Comparison of ENCODE assay signal across 1 cellular context in the genomic region with DNA sequence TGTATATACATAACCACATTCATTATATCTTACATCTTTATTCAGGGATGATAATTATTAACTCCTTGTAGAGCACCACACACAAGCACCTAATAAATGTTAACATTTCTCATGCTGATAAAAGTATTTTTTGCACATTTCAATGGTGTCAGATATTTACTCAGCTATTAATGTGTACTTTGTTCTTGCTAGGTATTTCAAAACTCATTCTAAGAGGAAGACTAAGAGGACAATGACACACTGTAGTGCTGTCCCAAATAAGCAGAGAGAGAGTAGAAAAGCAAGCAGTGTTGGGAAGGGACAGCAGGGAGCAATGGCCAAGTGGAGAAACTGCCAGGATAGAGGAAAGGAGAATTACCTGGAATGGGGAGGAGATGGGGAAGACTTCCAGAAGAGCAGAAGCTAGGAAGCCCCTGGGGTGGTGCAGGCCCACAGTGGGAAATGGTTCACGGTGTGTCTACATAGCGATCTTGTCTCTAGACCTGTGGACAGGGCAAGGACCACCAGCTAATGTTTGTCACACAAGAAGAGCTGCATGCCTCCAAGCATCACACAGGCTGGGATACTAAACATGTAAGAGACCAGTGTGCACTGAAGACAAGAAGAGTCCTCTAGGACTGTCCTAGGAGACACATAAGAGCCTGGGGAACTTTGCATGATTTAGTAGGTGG.
TF ChIP-seq lines count a peak whose summit lies in the region.

No MANE protein-coding gene starts in this region.

TF ChIP-seq in HepG2, 621 proteins besides CTCF, POLR2A, EP300 and RAD21 (continued from another document and continues in another):
- TF ChIP-seq, protein P1, sequence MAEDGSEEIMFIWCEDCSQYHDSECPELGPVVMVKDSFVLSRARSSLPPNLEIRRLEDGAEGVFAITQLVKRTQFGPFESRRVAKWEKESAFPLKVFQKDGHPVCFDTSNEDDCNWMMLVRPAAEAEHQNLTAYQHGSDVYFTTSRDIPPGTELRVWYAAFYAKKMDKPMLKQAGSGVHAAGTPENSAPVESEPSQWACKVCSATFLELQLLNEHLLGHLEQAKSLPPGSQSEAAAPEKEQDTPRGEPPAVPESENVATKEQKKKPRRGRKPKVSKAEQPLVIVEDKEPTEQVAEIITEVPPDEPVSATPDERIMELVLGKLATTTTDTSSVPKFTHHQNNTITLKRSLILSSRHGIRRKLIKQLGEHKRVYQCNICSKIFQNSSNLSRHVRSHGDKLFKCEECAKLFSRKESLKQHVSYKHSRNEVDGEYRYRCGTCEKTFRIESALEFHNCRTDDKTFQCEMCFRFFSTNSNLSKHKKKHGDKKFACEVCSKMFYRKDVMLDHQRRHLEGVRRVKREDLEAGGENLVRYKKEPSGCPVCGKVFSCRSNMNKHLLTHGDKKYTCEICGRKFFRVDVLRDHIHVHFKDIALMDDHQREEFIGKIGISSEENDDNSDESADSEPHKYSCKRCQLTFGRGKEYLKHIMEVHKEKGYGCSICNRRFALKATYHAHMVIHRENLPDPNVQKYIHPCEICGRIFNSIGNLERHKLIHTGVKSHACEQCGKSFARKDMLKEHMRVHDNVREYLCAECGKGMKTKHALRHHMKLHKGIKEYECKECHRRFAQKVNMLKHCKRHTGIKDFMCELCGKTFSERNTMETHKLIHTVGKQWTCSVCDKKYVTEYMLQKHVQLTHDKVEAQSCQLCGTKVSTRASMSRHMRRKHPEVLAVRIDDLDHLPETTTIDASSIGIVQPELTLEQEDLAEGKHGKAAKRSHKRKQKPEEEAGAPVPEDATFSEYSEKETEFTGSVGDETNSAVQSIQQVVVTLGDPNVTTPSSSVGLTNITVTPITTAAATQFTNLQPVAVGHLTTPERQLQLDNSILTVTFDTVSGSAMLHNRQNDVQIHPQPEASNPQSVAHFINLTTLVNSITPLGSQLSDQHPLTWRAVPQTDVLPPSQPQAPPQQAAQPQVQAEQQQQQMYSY (CRISPR knock-in tag; IDR thresholded peaks at IDR 0.05), result no peak
- TF ChIP-seq HNRNPL (IDR thresholded peaks at IDR 0.05; ENCODE audit: low read depth, low read length) (no peak), XBP1 (CRISPR knock-in tag; IDR thresholded peaks at IDR 0.05) (no peak), ZNF552 (CRISPR knock-in tag; IDR thresholded peaks at IDR 0.05; ENCODE audit: borderline replicate concordance) (no peak), RARG (CRISPR knock-in tag; IDR thresholded peaks at IDR 0.05; ENCODE audit: low read depth) (no peak), CREB1 (IDR thresholded peaks at IDR 0.05) (no peak), CREB1 (CRISPR knock-in tag; IDR thresholded peaks at IDR 0.05) (peak; percentile 52; the same call in 1 of the 2 replicates), TSC22D2 (CRISPR knock-in tag; IDR thresholded peaks at IDR 0.05; ENCODE audit: borderline replicate concordance) (no peak), MTA1 (CRISPR knock-in tag; IDR thresholded peaks at IDR 0.05; ENCODE audit: borderline replicate concordance) (no peak), ELF4 (CRISPR knock-in tag; IDR thresholded peaks at IDR 0.05; ENCODE audit: borderline replicate concordance) (no peak), TARDBP (CRISPR knock-in tag; IDR thresholded peaks at IDR 0.05) (peak; percentile 70; the same call in 1 of the 2 replicates), ETV5 (CRISPR knock-in tag; IDR thresholded peaks at IDR 0.05; ENCODE audit: borderline replicate concordance) (peak; percentile 40; the same call in 1 of the 2 replicates), CC2D1A (CRISPR knock-in tag; IDR thresholded peaks at IDR 0.05) (no peak), IKZF1 (IDR thresholded peaks at IDR 0.05) (no peak), PCBP2 (optimal IDR thresholded peaks at IDR 0.05; ENCODE audit: low read depth, low read length, poor library complexity, severe bottlenecking) (no peak), NCOA5 (CRISPR knock-in tag; IDR thresholded peaks at IDR 0.05) (no peak), ZFP37 (CRISPR knock-in tag; IDR thresholded peaks at IDR 0.05; ENCODE audit: borderline replicate concordance) (no peak), TOE1 (CRISPR knock-in tag; IDR thresholded peaks at IDR 0.05) (no peak), POLR2G (IDR thresholded peaks at IDR 0.05; ENCODE audit: low read depth, low read length) (0 out of 2 replicates have a peak, but pooled peaks have one; percentile 33), FLYWCH1 (CRISPR knock-in tag; IDR thresholded peaks at IDR 0.05) (no peak), HIVEP1 (CRISPR knock-in tag; IDR thresholded peaks at IDR 0.05) (no peak), IRF2 (CRISPR knock-in tag; IDR thresholded peaks at IDR 0.05) (no peak; the same call in 1 of the 2 replicates)
- TF ChIP-seq, protein P2, sequence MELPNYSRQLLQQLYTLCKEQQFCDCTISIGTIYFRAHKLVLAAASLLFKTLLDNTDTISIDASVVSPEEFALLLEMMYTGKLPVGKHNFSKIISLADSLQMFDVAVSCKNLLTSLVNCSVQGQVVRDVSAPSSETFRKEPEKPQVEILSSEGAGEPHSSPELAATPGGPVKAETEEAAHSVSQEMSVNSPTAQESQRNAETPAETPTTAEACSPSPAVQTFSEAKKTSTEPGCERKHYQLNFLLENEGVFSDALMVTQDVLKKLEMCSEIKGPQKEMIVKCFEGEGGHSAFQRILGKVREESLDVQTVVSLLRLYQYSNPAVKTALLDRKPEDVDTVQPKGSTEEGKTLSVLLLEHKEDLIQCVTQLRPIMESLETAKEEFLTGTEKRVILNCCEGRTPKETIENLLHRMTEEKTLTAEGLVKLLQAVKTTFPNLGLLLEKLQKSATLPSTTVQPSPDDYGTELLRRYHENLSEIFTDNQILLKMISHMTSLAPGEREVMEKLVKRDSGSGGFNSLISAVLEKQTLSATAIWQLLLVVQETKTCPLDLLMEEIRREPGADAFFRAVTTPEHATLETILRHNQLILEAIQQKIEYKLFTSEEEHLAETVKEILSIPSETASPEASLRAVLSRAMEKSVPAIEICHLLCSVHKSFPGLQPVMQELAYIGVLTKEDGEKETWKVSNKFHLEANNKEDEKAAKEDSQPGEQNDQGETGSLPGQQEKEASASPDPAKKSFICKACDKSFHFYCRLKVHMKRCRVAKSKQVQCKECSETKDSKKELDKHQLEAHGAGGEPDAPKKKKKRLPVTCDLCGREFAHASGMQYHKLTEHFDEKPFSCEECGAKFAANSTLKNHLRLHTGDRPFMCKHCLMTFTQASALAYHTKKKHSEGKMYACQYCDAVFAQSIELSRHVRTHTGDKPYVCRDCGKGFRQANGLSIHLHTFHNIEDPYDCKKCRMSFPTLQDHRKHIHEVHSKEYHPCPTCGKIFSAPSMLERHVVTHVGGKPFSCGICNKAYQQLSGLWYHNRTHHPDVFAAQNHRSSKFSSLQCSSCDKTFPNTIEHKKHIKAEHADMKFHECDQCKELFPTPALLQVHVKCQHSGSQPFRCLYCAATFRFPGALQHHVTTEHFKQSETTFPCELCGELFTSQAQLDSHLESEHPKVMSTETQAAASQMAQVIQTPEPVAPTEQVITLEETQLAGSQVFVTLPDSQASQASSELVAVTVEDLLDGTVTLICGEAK (IDR thresholded peaks at IDR 0.05), result no peak
- TF ChIP-seq, protein P2 (CRISPR knock-in tag; IDR thresholded peaks at IDR 0.05), result no peak
- TF ChIP-seq, protein P3, sequence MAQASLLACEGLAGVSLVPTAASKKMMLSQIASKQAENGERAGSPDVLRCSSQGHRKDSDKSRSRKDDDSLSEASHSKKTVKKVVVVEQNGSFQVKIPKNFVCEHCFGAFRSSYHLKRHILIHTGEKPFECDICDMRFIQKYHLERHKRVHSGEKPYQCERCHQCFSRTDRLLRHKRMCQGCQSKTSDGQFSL (CRISPR knock-in tag; IDR thresholded peaks at IDR 0.05), result no peak
- TF ChIP-seq, protein P4, sequence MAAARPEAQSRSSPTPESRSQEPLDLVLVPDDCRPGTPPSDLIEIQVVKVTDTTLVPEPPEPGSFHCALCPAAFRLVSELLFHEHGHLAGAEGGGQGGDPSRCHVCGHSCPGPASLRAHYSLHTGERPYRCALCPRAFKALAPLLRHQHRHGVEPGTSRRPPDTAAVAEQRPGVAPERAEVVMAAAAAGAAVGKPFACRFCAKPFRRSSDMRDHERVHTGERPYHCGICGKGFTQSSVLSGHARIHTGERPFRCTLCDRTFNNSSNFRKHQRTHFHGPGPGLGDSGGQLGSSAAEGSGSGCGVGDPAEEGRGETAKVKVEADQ (CRISPR knock-in tag; IDR thresholded peaks at IDR 0.05; ENCODE audit: borderline replicate concordance), result no peak
- TF ChIP-seq, protein P5, sequence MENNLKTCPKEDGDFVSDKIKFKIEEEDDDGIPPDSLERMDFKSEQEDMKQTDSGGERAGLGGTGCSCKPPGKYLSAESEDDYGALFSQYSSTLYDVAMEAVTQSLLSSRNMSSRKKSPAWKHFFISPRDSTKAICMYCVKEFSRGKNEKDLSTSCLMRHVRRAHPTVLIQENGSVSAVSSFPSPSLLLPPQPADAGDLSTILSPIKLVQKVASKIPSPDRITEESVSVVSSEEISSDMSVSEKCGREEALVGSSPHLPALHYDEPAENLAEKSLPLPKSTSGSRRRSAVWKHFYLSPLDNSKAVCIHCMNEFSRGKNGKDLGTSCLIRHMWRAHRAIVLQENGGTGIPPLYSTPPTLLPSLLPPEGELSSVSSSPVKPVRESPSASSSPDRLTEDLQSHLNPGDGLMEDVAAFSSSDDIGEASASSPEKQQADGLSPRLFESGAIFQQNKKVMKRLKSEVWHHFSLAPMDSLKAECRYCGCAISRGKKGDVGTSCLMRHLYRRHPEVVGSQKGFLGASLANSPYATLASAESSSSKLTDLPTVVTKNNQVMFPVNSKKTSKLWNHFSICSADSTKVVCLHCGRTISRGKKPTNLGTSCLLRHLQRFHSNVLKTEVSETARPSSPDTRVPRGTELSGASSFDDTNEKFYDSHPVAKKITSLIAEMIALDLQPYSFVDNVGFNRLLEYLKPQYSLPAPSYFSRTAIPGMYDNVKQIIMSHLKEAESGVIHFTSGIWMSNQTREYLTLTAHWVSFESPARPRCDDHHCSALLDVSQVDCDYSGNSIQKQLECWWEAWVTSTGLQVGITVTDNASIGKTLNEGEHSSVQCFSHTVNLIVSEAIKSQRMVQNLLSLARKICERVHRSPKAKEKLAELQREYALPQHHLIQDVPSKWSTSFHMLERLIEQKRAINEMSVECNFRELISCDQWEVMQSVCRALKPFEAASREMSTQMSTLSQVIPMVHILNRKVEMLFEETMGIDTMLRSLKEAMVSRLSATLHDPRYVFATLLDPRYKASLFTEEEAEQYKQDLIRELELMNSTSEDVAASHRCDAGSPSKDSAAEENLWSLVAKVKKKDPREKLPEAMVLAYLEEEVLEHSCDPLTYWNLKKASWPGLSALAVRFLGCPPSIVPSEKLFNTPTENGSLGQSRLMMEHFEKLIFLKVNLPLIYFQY (CRISPR knock-in tag; IDR thresholded peaks at IDR 0.05; ENCODE audit: borderline replicate concordance), result no peak
- TF ChIP-seq, protein P6, sequence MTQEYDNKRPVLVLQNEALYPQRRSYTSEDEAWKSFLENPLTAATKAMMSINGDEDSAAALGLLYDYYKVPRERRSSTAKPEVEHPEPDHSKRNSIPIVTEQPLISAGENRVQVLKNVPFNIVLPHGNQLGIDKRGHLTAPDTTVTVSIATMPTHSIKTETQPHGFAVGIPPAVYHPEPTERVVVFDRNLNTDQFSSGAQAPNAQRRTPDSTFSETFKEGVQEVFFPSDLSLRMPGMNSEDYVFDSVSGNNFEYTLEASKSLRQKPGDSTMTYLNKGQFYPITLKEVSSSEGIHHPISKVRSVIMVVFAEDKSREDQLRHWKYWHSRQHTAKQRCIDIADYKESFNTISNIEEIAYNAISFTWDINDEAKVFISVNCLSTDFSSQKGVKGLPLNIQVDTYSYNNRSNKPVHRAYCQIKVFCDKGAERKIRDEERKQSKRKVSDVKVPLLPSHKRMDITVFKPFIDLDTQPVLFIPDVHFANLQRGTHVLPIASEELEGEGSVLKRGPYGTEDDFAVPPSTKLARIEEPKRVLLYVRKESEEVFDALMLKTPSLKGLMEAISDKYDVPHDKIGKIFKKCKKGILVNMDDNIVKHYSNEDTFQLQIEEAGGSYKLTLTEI (CRISPR knock-in tag; conservative IDR thresholded peaks at IDR 0.05), result no peak
- TF ChIP-seq, protein P7, sequence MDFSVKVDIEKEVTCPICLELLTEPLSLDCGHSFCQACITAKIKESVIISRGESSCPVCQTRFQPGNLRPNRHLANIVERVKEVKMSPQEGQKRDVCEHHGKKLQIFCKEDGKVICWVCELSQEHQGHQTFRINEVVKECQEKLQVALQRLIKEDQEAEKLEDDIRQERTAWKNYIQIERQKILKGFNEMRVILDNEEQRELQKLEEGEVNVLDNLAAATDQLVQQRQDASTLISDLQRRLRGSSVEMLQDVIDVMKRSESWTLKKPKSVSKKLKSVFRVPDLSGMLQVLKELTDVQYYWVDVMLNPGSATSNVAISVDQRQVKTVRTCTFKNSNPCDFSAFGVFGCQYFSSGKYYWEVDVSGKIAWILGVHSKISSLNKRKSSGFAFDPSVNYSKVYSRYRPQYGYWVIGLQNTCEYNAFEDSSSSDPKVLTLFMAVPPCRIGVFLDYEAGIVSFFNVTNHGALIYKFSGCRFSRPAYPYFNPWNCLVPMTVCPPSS (IDR thresholded peaks at IDR 0.05), result no peak
- TF ChIP-seq, protein P8, sequence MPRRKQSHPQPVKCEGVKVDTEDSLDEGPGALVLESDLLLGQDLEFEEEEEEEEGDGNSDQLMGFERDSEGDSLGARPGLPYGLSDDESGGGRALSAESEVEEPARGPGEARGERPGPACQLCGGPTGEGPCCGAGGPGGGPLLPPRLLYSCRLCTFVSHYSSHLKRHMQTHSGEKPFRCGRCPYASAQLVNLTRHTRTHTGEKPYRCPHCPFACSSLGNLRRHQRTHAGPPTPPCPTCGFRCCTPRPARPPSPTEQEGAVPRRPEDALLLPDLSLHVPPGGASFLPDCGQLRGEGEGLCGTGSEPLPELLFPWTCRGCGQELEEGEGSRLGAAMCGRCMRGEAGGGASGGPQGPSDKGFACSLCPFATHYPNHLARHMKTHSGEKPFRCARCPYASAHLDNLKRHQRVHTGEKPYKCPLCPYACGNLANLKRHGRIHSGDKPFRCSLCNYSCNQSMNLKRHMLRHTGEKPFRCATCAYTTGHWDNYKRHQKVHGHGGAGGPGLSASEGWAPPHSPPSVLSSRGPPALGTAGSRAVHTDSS (CRISPR knock-in tag; conservative IDR thresholded peaks at IDR 0.05), result no peak
